Comparison of ENCODE assay signal across 8 cellular contexts in the genomic region with DNA sequence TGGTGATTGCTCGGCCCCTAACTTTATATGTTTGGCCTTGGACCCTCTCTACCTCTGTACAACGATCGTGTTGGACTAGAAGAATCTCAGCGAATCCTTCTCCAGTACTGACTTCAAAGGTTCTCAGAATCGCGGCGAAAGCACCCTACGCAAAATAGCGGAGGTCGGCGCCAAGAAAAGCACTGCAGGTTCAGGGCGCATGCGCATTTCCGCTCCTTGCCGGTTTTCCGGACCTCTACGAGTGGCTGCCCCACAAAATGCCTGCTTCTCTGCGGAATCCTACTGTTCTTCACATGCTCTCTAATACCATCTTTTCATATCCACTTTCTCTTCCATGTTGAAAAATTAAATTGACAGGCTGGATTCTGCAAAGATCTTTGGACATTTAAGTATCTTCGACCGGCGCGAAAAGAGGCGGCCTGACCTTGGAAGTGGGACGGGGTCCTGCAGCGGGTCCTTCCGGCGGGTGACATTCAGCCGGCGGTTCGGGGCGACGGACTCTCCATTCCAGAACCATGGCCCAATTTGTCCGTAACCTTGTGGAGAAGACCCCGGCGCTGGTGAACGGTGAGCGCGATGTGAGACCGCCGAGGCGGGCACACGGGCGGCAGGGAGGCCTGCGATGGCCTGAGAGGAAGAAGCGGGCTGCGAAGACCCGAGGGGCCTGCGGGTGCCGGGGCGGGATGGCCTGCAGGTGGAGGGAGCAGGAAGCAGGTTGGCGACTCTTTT. TPM values are rescaled to one million over a fixed set of nuclear protein-coding genes. Genes with fewer than 3 reads are reported as not detected.
A peak's percentile ranks its signal among the peaks of the same experiment; 100 is the strongest.
DNase-seq lines count a peak whose midpoint lies in the region; ATAC-seq lines count a peak whose summit lies in the region.

A gene with protein sequence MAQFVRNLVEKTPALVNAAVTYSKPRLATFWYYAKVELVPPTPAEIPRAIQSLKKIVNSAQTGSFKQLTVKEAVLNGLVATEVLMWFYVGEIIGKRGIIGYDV (plus strand): TSS at position 456 of the 729 bp plus-strand sequence. CDS start 60 bp downstream, at position 516.

- CTCF ChIA-PET in activated CD4-positive, alpha-beta T cell treated with anti-CD3 and anti-CD28 coated beads, Interleukin-2, amount 10 ng/mL, durations not matched to agents 7 days and 5 days (lab: Charles Lee), result interaction anchor here (0.8 to 1.4 kb wide), 2 partner anchors 17 to 35 kb away, joined by 3 read pairs; a partner anchor contains a TSS

- H3K4me1 ChIP-seq in ACC112 (ENCODE audit: control insufficient read depth, insufficient read depth, low read length, unreplicated experiment), result peaks cover 26% of the 10 kb centered on the region

- H3K27ac Mint-ChIP-seq in activated CD4-positive, alpha-beta T cell treated with anti-CD3 and anti-CD28 coated beads, Interleukin-2, amount 10 ng/mL, durations not matched to agents 7 days and 5 days, result peak within 1 kb of the TSS; percentile 99

- no peaks in the 10 kb centered on the region for H3K27me3 Mint-ChIP-seq in activated CD4-positive, alpha-beta T cell treated with anti-CD3 and anti-CD28 coated beads, Interleukin-2, amount 10 ng/mL, durations not matched to agents 7 days and 5 days

- H3K36me3 Mint-ChIP-seq in activated CD4-positive, alpha-beta T cell treated with anti-CD3 and anti-CD28 coated beads, Interleukin-2, amount 10 ng/mL, durations not matched to agents 7 days and 5 days (ENCODE audit: low read depth), result peaks cover 37% of the 10 kb centered on the region

- no peaks in the 10 kb centered on the region for H3K27me3 ChIP-seq in ACC112 (ENCODE audit: insufficient read depth, low read length)

- no peaks in the 10 kb centered on the region for H3K36me3 ChIP-seq in ACC112 (ENCODE audit: insufficient read depth, low read length)

- H3K9me3 Mint-ChIP-seq in activated CD4-positive, alpha-beta T cell treated with anti-CD3 and anti-CD28 coated beads, Interleukin-2, amount 10 ng/mL, durations not matched to agents 7 days and 5 days, result no peaks in the 10 kb centered on the region

- POLR2A ChIA-PET in activated CD4-positive, alpha-beta T cell treated with anti-CD3 and anti-CD28 coated beads, Interleukin-2, amount 10 ng/mL, durations not matched to agents 7 days and 5 days (lab: Charles Lee), result no interaction called here

- H3K4me1 Mint-ChIP-seq in activated CD4-positive, alpha-beta T cell treated with anti-CD3 and anti-CD28 coated beads, Interleukin-2, amount 10 ng/mL, durations not matched to agents 7 days and 5 days, result peaks cover 73% of the 10 kb centered on the region

- peak within 1 kb of the TSS; percentile 92 for H2AFZ ChIP-seq in ACC112 (ENCODE audit: low read length, unreplicated experiment)

- peak within 1 kb of the TSS; percentile 79 for H3K27ac ChIP-seq in ACC112 (ENCODE audit: low read depth, low read length)

- H3K4me3 Mint-ChIP-seq in activated CD4-positive, alpha-beta T cell treated with anti-CD3 and anti-CD28 coated beads, Interleukin-2, amount 10 ng/mL, durations not matched to agents 7 days and 5 days, result peak within 1 kb of the TSS; percentile 87

- peak; percentile 99 for DNase-seq in NCI-H526 treated with DMSO at 0.1 percent for 48 hours (lab: John Stamatoyannopoulos, UW)
- peak; percentile 96 for DNase-seq in activated CD4-positive, alpha-beta T cell treated with anti-CD3 and anti-CD28 coated beads, Interleukin-2, amount 10 ng/mL, durations not matched to agents 7 days and 5 days
- peak; percentile 92 for DNase-seq in dedifferentiated amniotic fluid mesenchymal stem cell (ENCODE audit: extremely low spot score)
- DNase-seq in left kidney (ENCODE audit: low read depth, low spot score), result peak; percentile 96
- DNase-seq in stimulated activated CD4-positive, alpha-beta T cell treated with anti-CD3 and anti-CD28 coated beads, Interleukin-1b, Interleukin-23, amount 100 ng/mL, for 48 hours, result peak; percentile 92

- ATAC-seq in GM18873 (IDR thresholded peaks at IDR 0.05; ENCODE audit: low FRiP score, unreplicated experiment) (peak; percentile 46), HG03439 (IDR thresholded peaks at IDR 0.05; ENCODE audit: unreplicated experiment) (peak; percentile 45)

- H3K79me2 ChIP-seq in ACC112 (ENCODE audit: control insufficient read depth, insufficient read depth, low read length, unreplicated experiment), result peaks cover 48% of the 10 kb centered on the region

- peak within 1 kb of the TSS; percentile 95 for H3K4me3 ChIP-seq in ACC112 (ENCODE audit: low read depth, low read length)

RNA-seq across cellular contexts. Expression of the gene that starts here (rescaled TPM):
- total RNA-seq in activated CD4-positive, alpha-beta T cell treated with anti-CD3 and anti-CD28 coated beads, Interleukin-2, amount 10 ng/mL, durations not matched to agents 7 days and 5 days, result 100 to 1,000 TPM; 195 to 272 TPM

Comparison
In these comparisons a context has a peak if more than half of its experiments do, and no peak if none do; other contexts are left out.
1. Peak in every context shown above with its lines: DNase-seq, ATAC-seq, H3K4me3 ChIP-seq and H3K27ac ChIP-seq.